Comparison of ENCODE assay signal across 14 cellular contexts in genomic region chr15:30962079-30962478, GRCh38. TPM values are rescaled to one million over a fixed set of nuclear protein-coding genes. Genes with fewer than 3 reads are reported as not detected.
DNase-seq lines count a peak whose midpoint lies in the region; ATAC-seq, FAIRE-seq and TF ChIP-seq lines count a peak whose summit lies in the region.
"Had no signal": no experiment of that assay in that cellular context is flagged by ENCODE, and none has a peak within 500 bp of the region (broad histone marks: within the 10 kb centered on the region; RNA-seq: fewer than 3 reads in every experiment).

No MANE protein-coding gene starts in this region.

- H3K9me2 ChIP-seq in MM.1S (replicated peaks; ENCODE audit: insufficient read depth, low read length), result no peaks in the 10 kb centered on the region

- ATAC-seq in GM12878 (no peak), GM19324 (IDR thresholded peaks at IDR 0.05; ENCODE audit: low FRiP score, unreplicated experiment) (no peak)

- H2AK5ac ChIP-seq in neuronal stem cell (ENCODE audit: low read depth, low read length), result no peak overlapping the region

- H3K9ac ChIP-seq in GM12878 (ENCODE audit: control insufficient read depth, insufficient read depth, low read length) (no peak overlapping the region), neuronal stem cell (ENCODE audit: low read depth, low read length, poor library complexity) (peak overlapping the region; percentile 4), MM.1S (ENCODE audit: low read length) (no peak overlapping the region)

- SMC1A ChIA-PET in GM12878 (lab: Charles Lee; ENCODE audit: uncharacterized antibody, unreplicated experiment), result interaction anchor here (1.3 to 1.5 kb wide), 2 partner anchors 12 to 18 kb away, joined by 4 read pairs; no protein-coding TSS in a partner anchor

- H2BK5ac ChIP-seq in neuronal stem cell (ENCODE audit: low read length), result no peak overlapping the region

- H3K79me2 ChIP-seq in GM12878 (ENCODE audit: control insufficient read depth, insufficient read depth, low read length) (no peaks in the 10 kb centered on the region), MM.1S (ENCODE audit: low read length) (peaks cover 72% of the 10 kb centered on the region)

- H2AFZ ChIP-seq in GM12878 (ENCODE audit: control insufficient read depth, low read depth, low read length) (no peak overlapping the region), neuronal stem cell (ENCODE audit: low read length) (no peak overlapping the region), MM.1S (ENCODE audit: low read length) (no peak overlapping the region)

- no peak overlapping the region for H3K4ac ChIP-seq in neuronal stem cell (ENCODE audit: low read length)

- H2BK12ac ChIP-seq in neuronal stem cell (ENCODE audit: low read length), result no peak overlapping the region

- H4K20me1 ChIP-seq in GM12878 (ENCODE audit: control insufficient read depth, insufficient read depth) (no peaks in the 10 kb centered on the region), MM.1S (ENCODE audit: insufficient read depth, low read length) (no peaks in the 10 kb centered on the region)

- POLR2A ChIA-PET in GM12878 (lab: Charles Lee), result interaction anchor here (0.7 kb wide), 1 partner anchor 12 kb away, joined by 3 read pairs; no protein-coding TSS in a partner anchor

- H3K4me2 ChIP-seq in GM12878 (ENCODE audit: control insufficient read depth, insufficient read depth) (no peak overlapping the region), neuronal stem cell (ENCODE audit: insufficient read depth, low read length, poor library complexity, severe bottlenecking) (no peak overlapping the region), MM.1S (ENCODE audit: low read depth, low read length) (no peak overlapping the region)

- peak; percentile 35 for FAIRE-seq in GM12878 (lab: Jason Lieb, UNC)
- FAIRE-seq: RCC 7860 had no signal

- H3K79me1 ChIP-seq in neuronal stem cell (ENCODE audit: low read depth, low read length), result no peaks in the 10 kb centered on the region

- H2BK15ac ChIP-seq in neuronal stem cell (ENCODE audit: low read length), result no peak overlapping the region

- H4K91ac ChIP-seq in neuronal stem cell (ENCODE audit: low read depth, low read length, poor library complexity), result no peak overlapping the region

- H3K9me3 ChIP-seq in GM12878 (replicated peaks; ENCODE audit: control insufficient read depth, insufficient read depth, low read length) (no peaks in the 10 kb centered on the region), neuronal stem cell (replicated peaks in 1 of 2; ENCODE audit: control insufficient read depth in 2 of 2, insufficient read depth in 1 of 2, low read depth in 1 of 2, low read length in 2 of 2) (no peaks in the 10 kb centered on the region), MM.1S (replicated peaks; ENCODE audit: insufficient read depth, low read length) (no peaks in the 10 kb centered on the region)
- H3K9me3 ChIP-seq: testis had no signal

- DNase-seq in NCI-H1105 treated with DMSO at 0.1 percent for 48 hours (lab: John Stamatoyannopoulos, UW) (peak; percentile 0), NCI-H1105 (lab: John Stamatoyannopoulos, UW) (no peak), MV-4-11 (lab: John Stamatoyannopoulos, UW) (peak; percentile 87), GM12878 (ENCODE audit: low read depth, low spot score) (no peak), neuronal stem cell (ENCODE audit: low spot score) (no peak), DMS153 treated with DMSO at 0.1 percent for 48 hours (lab: John Stamatoyannopoulos, UW; ENCODE audit: unreplicated experiment) (no peak), MM.1S (no peak)
- DNase-seq: 8988T, brain microvascular endothelial cell, COR-L47, retina, testis had no signal

- H3K18ac ChIP-seq in neuronal stem cell (ENCODE audit: low read length), result no peak overlapping the region

- H3K14ac ChIP-seq in neuronal stem cell (ENCODE audit: low read length), result no peak overlapping the region

- intact Hi-C loops in GM12878 (cut with micrococcal nuclease; ENCODE audit: unreplicated experiment), result no loop called here

- in situ Hi-C loops in GM12878 (cut with MboI), result no loop called here

- H3K27ac ChIP-seq in GM12878 (ENCODE audit: control insufficient read depth, insufficient read depth), result no peak overlapping the region
- no peak overlapping the region for H3K27ac ChIP-seq in neuronal stem cell (replicated peaks; ENCODE audit: low read length)
- H3K27ac ChIP-seq in MM.1S (ENCODE audit: low read length), result no peak overlapping the region
- H3K27ac ChIP-seq: brain microvascular endothelial cell, testis had no signal

- TF ChIP-seq CTCF in GM12878 (IDR thresholded peaks at IDR 0.05 in 2 of 3, conservative IDR thresholded peaks at IDR 0.05 in 1 of 3; ENCODE audit: control insufficient read depth in 2 of 3, extremely low read depth in 1 of 3, insufficient read depth in 1 of 3, low read depth in 3 of 3, low read length in 3 of 3) (no peak), MM.1S (IDR thresholded peaks at IDR 0.05; ENCODE audit: low read length) (no peak)

- no peak for TF ChIP-seq RAD21 in GM12878 (IDR thresholded peaks at IDR 0.05; ENCODE audit: insufficient read depth, low read depth, low read length)

- no peak overlapping the region for H2BK120ac ChIP-seq in neuronal stem cell (ENCODE audit: low read depth, low read length)

- no peaks in the 10 kb centered on the region for H3F3A ChIP-seq in MM.1S (ENCODE audit: insufficient read depth, low read length)

- H3K4me1 ChIP-seq in GM12878 (ENCODE audit: control insufficient read depth, insufficient read depth, low read length) (peaks cover 4% of the 10 kb centered on the region; the same call in 1 of the 2 replicates), neuronal stem cell (ENCODE audit: control insufficient read depth in 2 of 2, insufficient read depth in 1 of 2, low read depth in 1 of 2, low read length in 2 of 2) (no peaks in the 10 kb centered on the region), MM.1S (ENCODE audit: low read length) (no peaks in the 10 kb centered on the region)
- H3K4me1 ChIP-seq: testis had no signal

- CTCF ChIA-PET in GM12878 (lab: Yijun Ruan, JAX), result interaction anchor here (0.8 kb wide), 1 partner anchor 335 kb away, joined by 3 read pairs; no protein-coding TSS in a partner anchor

- H3K36me3 ChIP-seq in GM12878 (ENCODE audit: control insufficient read depth in 2 of 2, insufficient read depth in 2 of 2, low read length in 1 of 2), result peaks cover 1 to 17% of the 10 kb centered on the region in 2 experiments
- peaks cover 8 to 54% of the 10 kb centered on the region in 2 donors for H3K36me3 ChIP-seq in neuronal stem cell (replicated peaks in 1 of 2; ENCODE audit: control insufficient read depth in 2 of 2, insufficient read depth in 2 of 2, low read length in 2 of 2)
- H3K36me3 ChIP-seq in MM.1S (replicated peaks; ENCODE audit: insufficient read depth, low read length), result peaks cover 31% of the 10 kb centered on the region

- no TSS peak for BruUV-seq in GM12878 (replicated peaks; lab: Mats Ljungman, UMichigan)

- H3K27me3 ChIP-seq in GM12878 (replicated peaks in 1 of 2; ENCODE audit: control insufficient read depth in 2 of 2, insufficient read depth in 2 of 2, low read length in 1 of 2) (no peaks in the 10 kb centered on the region), neuronal stem cell (ENCODE audit: control insufficient read depth in 3 of 3, insufficient read depth in 3 of 3, low read depth in 1 of 3, low read length in 3 of 3) (no peaks in the 10 kb centered on the region), MM.1S (replicated peaks; ENCODE audit: insufficient read depth, low read length) (no peaks in the 10 kb centered on the region)
- H3K27me3 ChIP-seq: brain microvascular endothelial cell, testis had no signal

- TF ChIP-seq POLR2A in GM12878 (IDR thresholded peaks at IDR 0.05; ENCODE audit: low read depth, low read length), result no peak

- TF ChIP-seq EP300 in GM12878 (IDR thresholded peaks at IDR 0.05; ENCODE audit: borderline replicate concordance in 1 of 2, control insufficient read depth in 1 of 2, low read depth in 2 of 2, low read length in 2 of 2), result no peak

- RAD21 ChIA-PET in GM12878 (lab: Charles Lee; ENCODE audit: unreplicated experiment), result no interaction called here

- no peak overlapping the region for H3K23ac ChIP-seq in neuronal stem cell (ENCODE audit: low read depth, low read length, poor library complexity)

- no peak overlapping the region for H4K8ac ChIP-seq in neuronal stem cell (ENCODE audit: low read depth, low read length)

- H3K4me3 ChIP-seq in GM12878 (no peak overlapping the region), neuronal stem cell (ENCODE audit: low read length in 2 of 2) (no peak overlapping the region), MM.1S (ENCODE audit: low read length) (no peak overlapping the region)
- H3K4me3 ChIP-seq: testis had no signal

RNA-seq across cellular contexts. Expression of gene MTMR10, which starts 29.3 kb away (rescaled TPM):
- 48.5 and 55.2 TPM in 2 replicates for total RNA-seq in GM12878 (2013; cell fraction: nucleolus; rRNA removed)
- total RNA-seq in GM12878 (2014; rRNA removed) (10.0 and 12.5 TPM in 2 replicates), GM12878 (2014; rRNA removed; fragmentation: Illumina TruSeq; extraction: Trizol) (11.9 and 12.1 TPM in 2 replicates), GM12878 (2021) (12.5 and 13.6 TPM in 2 replicates)
- polyA plus RNA-seq in GM12878 (2011; ENCODE audit: low read depth), result 5.9 TPM
- polyA plus RNA-seq in GM12878 (2011; rRNA removed) (11.8 and 13.3 TPM in 2 replicates), GM12878 (2014; fragmentation: Illumina TruSeq; extraction: Trizol) (11.5 and 13.5 TPM in 2 replicates), GM12878 (2014; fragmentation: Nextera tagmentation; extraction: Ambion mirVana) (1 to 10 TPM; 1.9 to 3.6 TPM), GM12878 (2014; rRNA removed) (7.8 and 8.5 TPM in 2 replicates), GM12878 (2016; fragmentation: Nextera tagmentation; extraction: Ambion mirVana) (1 to 10 TPM; 5.3 to 7.5 TPM)
- 4.9 and 5.0 TPM in 2 replicates for polyA plus RNA-seq in GM12878 (2011; cell fraction: cytosol; rRNA removed)
- polyA plus RNA-seq in GM12878 (2011; cell fraction: nucleus; rRNA removed), result 17.0 and 17.8 TPM in 2 replicates
- 7.5 and 7.8 TPM in 2 replicates for polyA plus RNA-seq in GM12878 (2012)
- 9.4 and 15.1 TPM in 2 replicates for polyA minus RNA-seq in GM12878 (2011; rRNA and poly(A)+ RNA removed)
- 3.6 and 3.7 TPM in 2 replicates for polyA minus RNA-seq in GM12878 (2011; cell fraction: cytosol; rRNA and poly(A)+ RNA removed)
- 20.8 and 27.6 TPM in 2 replicates for polyA minus RNA-seq in GM12878 (2011; cell fraction: nucleus; rRNA and poly(A)+ RNA removed)
- 7.8 TPM for polyA plus RNA-seq in neuronal stem cell (2013, experiment 1 of 2)
- 7.9 TPM for polyA plus RNA-seq in neuronal stem cell (2013, experiment 2 of 2)

RNA-seq across cellular contexts. Expression of gene FAN1, which starts 58.4 kb away (rescaled TPM):
- total RNA-seq in GM12878 (2013; cell fraction: nucleolus; rRNA removed), result 70.1 and 76.3 TPM in 2 replicates
- 13.0 and 15.7 TPM in 2 replicates for total RNA-seq in GM12878 (2014; rRNA removed)
- 11.5 and 12.2 TPM in 2 replicates for total RNA-seq in GM12878 (2014; rRNA removed; fragmentation: Illumina TruSeq; extraction: Trizol)
- 11.2 and 12.2 TPM in 2 replicates for total RNA-seq in GM12878 (2021)
- polyA plus RNA-seq in GM12878 (2011; ENCODE audit: low read depth), result 4.7 TPM
- polyA plus RNA-seq in GM12878 (2011; rRNA removed), result 12.9 and 17.1 TPM in 2 replicates
- 6.0 and 7.4 TPM in 2 replicates for polyA plus RNA-seq in GM12878 (2011; cell fraction: cytosol; rRNA removed)
- 29.6 and 29.9 TPM in 2 replicates for polyA plus RNA-seq in GM12878 (2011; cell fraction: nucleus; rRNA removed)
- polyA plus RNA-seq in GM12878 (2012), result 8.2 and 10.0 TPM in 2 replicates
- polyA plus RNA-seq in GM12878 (2014; fragmentation: Illumina TruSeq; extraction: Trizol), result 10.4 and 11.8 TPM in 2 replicates
- polyA plus RNA-seq in GM12878 (2014; fragmentation: Nextera tagmentation; extraction: Ambion mirVana), result 1 to 10 TPM in 1 of 2 experiments, under 1 TPM in 1; 0.55 to 1.0 TPM
- polyA plus RNA-seq in GM12878 (2014; rRNA removed), result 12.5 and 13.8 TPM in 2 replicates
- polyA plus RNA-seq in GM12878 (2016; fragmentation: Nextera tagmentation; extraction: Ambion mirVana), result 10 to 100 TPM; 16.4 to 18.6 TPM
- polyA minus RNA-seq in GM12878 (2011; rRNA and poly(A)+ RNA removed), result 7.3 and 9.3 TPM in 2 replicates
- polyA minus RNA-seq in GM12878 (2011; cell fraction: cytosol; rRNA and poly(A)+ RNA removed), result 4.3 and 5.2 TPM in 2 replicates
- polyA minus RNA-seq in GM12878 (2011; cell fraction: nucleus; rRNA and poly(A)+ RNA removed), result 11.1 and 12.3 TPM in 2 replicates
- polyA plus RNA-seq in neuronal stem cell (2013, experiment 1 of 2), result 13.8 TPM
- 13.3 TPM for polyA plus RNA-seq in neuronal stem cell (2013, experiment 2 of 2)

Comparison
In these comparisons a context has a peak if more than half of its experiments do, and no peak if none do; other contexts are left out.
1. DNase-seq: peak in NCI-H1105 treated with DMSO at 0.1 percent for 48 hours (single experiment) and MV-4-11 (single experiment); none in NCI-H1105 (single experiment), GM12878 (single experiment), neuronal stem cell (single experiment), DMS153 treated with DMSO at 0.1 percent for 48 hours (single experiment) and MM.1S (single experiment).